Comparison of ENCODE assay signal across 2 cellular contexts in the genomic region with DNA sequence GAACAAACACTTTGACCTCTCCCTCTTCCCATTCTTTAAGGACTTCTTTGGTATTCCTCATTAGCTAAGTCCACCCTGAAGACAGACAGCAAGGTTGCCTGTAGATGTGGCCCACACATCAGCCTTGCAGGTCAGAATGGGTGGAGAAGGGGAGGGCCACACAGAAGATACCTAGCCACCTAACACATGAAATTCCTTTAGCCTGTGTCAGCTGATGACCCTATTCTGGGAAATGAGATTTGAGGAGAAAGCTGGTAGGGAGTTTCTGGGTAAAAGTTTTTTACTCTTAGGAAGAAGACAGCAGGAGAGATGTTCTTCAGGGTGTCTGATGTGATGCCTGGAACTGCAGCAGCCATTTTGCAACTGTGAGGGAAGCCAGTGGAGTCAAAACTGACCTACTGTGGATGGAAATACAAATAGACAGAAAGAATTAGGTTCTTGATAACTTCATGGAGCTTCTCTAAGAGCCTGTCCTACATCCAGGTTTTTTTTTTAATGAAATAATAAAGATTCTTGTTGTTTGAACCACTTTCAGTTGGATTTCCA.
TF ChIP-seq lines count a peak whose summit lies in the region.

No MANE protein-coding gene starts in this region.

TF ChIP-seq in HCT116, 20 proteins besides CTCF, POLR2A, EP300 and RAD21:
- TF ChIP-seq TCF7L2 (IDR thresholded peaks at IDR 0.05; ENCODE audit: borderline replicate concordance, extremely low read depth, insufficient read depth, insufficient read length): no peak
- TF ChIP-seq FOSL1 (IDR thresholded peaks at IDR 0.05; ENCODE audit: low read depth): no peak
- no peak for TF ChIP-seq SIN3A (IDR thresholded peaks at IDR 0.05; ENCODE audit: low read depth)
- TF ChIP-seq, protein P1, sequence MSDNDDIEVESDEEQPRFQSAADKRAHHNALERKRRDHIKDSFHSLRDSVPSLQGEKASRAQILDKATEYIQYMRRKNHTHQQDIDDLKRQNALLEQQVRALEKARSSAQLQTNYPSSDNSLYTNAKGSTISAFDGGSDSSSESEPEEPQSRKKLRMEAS (IDR thresholded peaks at IDR 0.05): no peak
- TF ChIP-seq SP1 (IDR thresholded peaks at IDR 0.05; ENCODE audit: low read depth): no peak
- TF ChIP-seq JUND (IDR thresholded peaks at IDR 0.05): no peak
- TF ChIP-seq, protein P2, sequence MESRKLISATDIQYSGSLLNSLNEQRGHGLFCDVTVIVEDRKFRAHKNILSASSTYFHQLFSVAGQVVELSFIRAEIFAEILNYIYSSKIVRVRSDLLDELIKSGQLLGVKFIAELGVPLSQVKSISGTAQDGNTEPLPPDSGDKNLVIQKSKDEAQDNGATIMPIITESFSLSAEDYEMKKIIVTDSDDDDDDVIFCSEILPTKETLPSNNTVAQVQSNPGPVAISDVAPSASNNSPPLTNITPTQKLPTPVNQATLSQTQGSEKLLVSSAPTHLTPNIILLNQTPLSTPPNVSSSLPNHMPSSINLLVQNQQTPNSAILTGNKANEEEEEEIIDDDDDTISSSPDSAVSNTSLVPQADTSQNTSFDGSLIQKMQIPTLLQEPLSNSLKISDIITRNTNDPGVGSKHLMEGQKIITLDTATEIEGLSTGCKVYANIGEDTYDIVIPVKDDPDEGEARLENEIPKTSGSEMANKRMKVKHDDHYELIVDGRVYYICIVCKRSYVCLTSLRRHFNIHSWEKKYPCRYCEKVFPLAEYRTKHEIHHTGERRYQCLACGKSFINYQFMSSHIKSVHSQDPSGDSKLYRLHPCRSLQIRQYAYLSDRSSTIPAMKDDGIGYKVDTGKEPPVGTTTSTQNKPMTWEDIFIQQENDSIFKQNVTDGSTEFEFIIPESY (IDR thresholded peaks at IDR 0.05; ENCODE audit: extremely low read depth, insufficient replicate concordance, low read length): no peak
- TF ChIP-seq ZFX (IDR thresholded peaks at IDR 0.05): no peak
- no peak for TF ChIP-seq EZH2 (IDR thresholded peaks at IDR 0.05)
- no peak for TF ChIP-seq YY1 (IDR thresholded peaks at IDR 0.05; ENCODE audit: extremely low read depth, insufficient replicate concordance, low read depth, low read length)
- no peak for TF ChIP-seq CEBPB (IDR thresholded peaks at IDR 0.05; ENCODE audit: low read depth)
- TF ChIP-seq CBX3 (IDR thresholded peaks at IDR 0.05; ENCODE audit: low read depth): no peak

TF ChIP-seq in K562, 482 proteins besides CTCF, POLR2A, EP300 and RAD21:
- TF ChIP-seq NFE2L1 (tag; IDR thresholded peaks at IDR 0.05; ENCODE audit: borderline replicate concordance, low read depth) (no peak), NFE2 (IDR thresholded peaks at IDR 0.05; ENCODE audit: low read depth) (no peak), FOXP1 (CRISPR knock-in tag; IDR thresholded peaks at IDR 0.05) (no peak), FUS (optimal IDR thresholded peaks at IDR 0.05; ENCODE audit: low read depth, low read length) (no peak), BCOR (IDR thresholded peaks at IDR 0.05) (0 out of 2 replicates have a peak, but pooled peaks have one; percentile 16), TEAD2 (tag; IDR thresholded peaks at IDR 0.05) (no peak), ARHGAP35 (IDR thresholded peaks at IDR 0.05; ENCODE audit: partially characterized antibody) (no peak), STAT5B (CRISPR knock-in tag; IDR thresholded peaks at IDR 0.05) (no peak), TAL1 (IDR thresholded peaks at IDR 0.05) (no peak), TAF9B (IDR thresholded peaks at IDR 0.05; ENCODE audit: partially characterized antibody) (no peak), ADNP (tag; IDR thresholded peaks at IDR 0.05) (0 out of 2 replicates have a peak, but pooled peaks have one; percentile 25), ZNF551 (CRISPR knock-in tag; IDR thresholded peaks at IDR 0.05) (no peak), HNRNPL (IDR thresholded peaks at IDR 0.05; ENCODE audit: low read depth, low read length) (no peak), RBM25 (IDR thresholded peaks at IDR 0.05; ENCODE audit: low read depth, low read length, severe bottlenecking) (peak; percentile 94), HDAC6 (IDR thresholded peaks at IDR 0.05; ENCODE audit: low read depth, low read length) (no peak), ZNF354B (CRISPR knock-in tag; IDR thresholded peaks at IDR 0.05) (no peak), ZNF583 (CRISPR knock-in tag; IDR thresholded peaks at IDR 0.05) (no peak), XRCC3 (IDR thresholded peaks at IDR 0.05) (no peak), BRF1 (IDR thresholded peaks at IDR 0.05; ENCODE audit: borderline replicate concordance, extremely low read depth, insufficient read length) (no peak)
- TF ChIP-seq, protein P3, sequence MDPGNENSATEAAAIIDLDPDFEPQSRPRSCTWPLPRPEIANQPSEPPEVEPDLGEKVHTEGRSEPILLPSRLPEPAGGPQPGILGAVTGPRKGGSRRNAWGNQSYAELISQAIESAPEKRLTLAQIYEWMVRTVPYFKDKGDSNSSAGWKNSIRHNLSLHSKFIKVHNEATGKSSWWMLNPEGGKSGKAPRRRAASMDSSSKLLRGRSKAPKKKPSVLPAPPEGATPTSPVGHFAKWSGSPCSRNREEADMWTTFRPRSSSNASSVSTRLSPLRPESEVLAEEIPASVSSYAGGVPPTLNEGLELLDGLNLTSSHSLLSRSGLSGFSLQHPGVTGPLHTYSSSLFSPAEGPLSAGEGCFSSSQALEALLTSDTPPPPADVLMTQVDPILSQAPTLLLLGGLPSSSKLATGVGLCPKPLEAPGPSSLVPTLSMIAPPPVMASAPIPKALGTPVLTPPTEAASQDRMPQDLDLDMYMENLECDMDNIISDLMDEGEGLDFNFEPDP (CRISPR knock-in tag; IDR thresholded peaks at IDR 0.05): no peak
- TF ChIP-seq, protein P4, sequence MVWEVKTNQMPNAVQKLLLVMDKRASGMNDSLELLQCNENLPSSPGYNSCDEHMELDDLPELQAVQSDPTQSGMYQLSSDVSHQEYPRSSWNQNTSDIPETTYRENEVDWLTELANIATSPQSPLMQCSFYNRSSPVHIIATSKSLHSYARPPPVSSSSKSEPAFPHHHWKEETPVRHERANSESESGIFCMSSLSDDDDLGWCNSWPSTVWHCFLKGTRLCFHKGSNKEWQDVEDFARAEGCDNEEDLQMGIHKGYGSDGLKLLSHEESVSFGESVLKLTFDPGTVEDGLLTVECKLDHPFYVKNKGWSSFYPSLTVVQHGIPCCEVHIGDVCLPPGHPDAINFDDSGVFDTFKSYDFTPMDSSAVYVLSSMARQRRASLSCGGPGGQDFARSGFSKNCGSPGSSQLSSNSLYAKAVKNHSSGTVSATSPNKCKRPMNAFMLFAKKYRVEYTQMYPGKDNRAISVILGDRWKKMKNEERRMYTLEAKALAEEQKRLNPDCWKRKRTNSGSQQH (CRISPR knock-in tag; IDR thresholded peaks at IDR 0.05): no peak
- TF ChIP-seq, protein P5, sequence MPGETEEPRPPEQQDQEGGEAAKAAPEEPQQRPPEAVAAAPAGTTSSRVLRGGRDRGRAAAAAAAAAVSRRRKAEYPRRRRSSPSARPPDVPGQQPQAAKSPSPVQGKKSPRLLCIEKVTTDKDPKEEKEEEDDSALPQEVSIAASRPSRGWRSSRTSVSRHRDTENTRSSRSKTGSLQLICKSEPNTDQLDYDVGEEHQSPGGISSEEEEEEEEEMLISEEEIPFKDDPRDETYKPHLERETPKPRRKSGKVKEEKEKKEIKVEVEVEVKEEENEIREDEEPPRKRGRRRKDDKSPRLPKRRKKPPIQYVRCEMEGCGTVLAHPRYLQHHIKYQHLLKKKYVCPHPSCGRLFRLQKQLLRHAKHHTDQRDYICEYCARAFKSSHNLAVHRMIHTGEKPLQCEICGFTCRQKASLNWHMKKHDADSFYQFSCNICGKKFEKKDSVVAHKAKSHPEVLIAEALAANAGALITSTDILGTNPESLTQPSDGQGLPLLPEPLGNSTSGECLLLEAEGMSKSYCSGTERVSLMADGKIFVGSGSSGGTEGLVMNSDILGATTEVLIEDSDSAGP (CRISPR knock-in tag; IDR thresholded peaks at IDR 0.05): no peak
- TF ChIP-seq, protein P6, sequence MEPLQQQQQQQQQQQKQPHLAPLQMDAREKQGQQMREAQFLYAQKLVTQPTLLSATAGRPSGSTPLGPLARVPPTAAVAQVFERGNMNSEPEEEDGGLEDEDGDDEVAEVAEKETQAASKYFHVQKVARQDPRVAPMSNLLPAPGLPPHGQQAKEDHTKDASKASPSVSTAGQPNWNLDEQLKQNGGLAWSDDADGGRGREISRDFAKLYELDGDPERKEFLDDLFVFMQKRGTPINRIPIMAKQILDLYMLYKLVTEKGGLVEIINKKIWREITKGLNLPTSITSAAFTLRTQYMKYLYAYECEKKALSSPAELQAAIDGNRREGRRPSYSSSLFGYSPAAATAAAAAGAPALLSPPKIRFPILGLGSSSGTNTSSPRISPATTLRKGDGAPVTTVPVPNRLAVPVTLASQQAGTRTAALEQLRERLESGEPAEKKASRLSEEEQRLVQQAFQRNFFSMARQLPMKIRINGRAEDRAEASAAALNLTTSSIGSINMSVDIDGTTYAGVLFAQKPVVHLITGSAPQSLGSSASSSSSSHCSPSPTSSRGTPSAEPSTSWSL (CRISPR knock-in tag; IDR thresholded peaks at IDR 0.05; ENCODE audit: borderline replicate concordance): no peak
- TF ChIP-seq, protein P7, sequence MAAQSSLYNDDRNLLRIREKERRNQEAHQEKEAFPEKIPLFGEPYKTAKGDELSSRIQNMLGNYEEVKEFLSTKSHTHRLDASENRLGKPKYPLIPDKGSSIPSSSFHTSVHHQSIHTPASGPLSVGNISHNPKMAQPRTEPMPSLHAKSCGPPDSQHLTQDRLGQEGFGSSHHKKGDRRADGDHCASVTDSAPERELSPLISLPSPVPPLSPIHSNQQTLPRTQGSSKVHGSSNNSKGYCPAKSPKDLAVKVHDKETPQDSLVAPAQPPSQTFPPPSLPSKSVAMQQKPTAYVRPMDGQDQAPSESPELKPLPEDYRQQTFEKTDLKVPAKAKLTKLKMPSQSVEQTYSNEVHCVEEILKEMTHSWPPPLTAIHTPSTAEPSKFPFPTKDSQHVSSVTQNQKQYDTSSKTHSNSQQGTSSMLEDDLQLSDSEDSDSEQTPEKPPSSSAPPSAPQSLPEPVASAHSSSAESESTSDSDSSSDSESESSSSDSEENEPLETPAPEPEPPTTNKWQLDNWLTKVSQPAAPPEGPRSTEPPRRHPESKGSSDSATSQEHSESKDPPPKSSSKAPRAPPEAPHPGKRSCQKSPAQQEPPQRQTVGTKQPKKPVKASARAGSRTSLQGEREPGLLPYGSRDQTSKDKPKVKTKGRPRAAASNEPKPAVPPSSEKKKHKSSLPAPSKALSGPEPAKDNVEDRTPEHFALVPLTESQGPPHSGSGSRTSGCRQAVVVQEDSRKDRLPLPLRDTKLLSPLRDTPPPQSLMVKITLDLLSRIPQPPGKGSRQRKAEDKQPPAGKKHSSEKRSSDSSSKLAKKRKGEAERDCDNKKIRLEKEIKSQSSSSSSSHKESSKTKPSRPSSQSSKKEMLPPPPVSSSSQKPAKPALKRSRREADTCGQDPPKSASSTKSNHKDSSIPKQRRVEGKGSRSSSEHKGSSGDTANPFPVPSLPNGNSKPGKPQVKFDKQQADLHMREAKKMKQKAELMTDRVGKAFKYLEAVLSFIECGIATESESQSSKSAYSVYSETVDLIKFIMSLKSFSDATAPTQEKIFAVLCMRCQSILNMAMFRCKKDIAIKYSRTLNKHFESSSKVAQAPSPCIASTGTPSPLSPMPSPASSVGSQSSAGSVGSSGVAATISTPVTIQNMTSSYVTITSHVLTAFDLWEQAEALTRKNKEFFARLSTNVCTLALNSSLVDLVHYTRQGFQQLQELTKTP (IDR thresholded peaks at IDR 0.05; ENCODE audit: low read depth in 1 of 2, partially characterized antibody in 2 of 2): no peak
